11 cellular contexts compared by ENCODE assay signal in genomic region chrX:104913348-104913747, GRCh38.
DNase-seq lines count a peak whose midpoint lies in the region; ATAC-seq and TF ChIP-seq lines count a peak whose summit lies in the region.
"Had no signal": no experiment of that assay in that cellular context is flagged by ENCODE, and none has a peak within 500 bp of the region (broad histone marks: within the 10 kb centered on the region; RNA-seq: fewer than 3 reads in every experiment).

No MANE protein-coding gene starts in this region.

- H3K27ac Mint-ChIP-seq in MCF 10A (ENCODE audit: low read depth, unreplicated experiment), result no peak overlapping the region
- no peak overlapping the region for H3K27ac Mint-ChIP-seq in type B pancreatic cell
- H3K27ac Mint-ChIP-seq in CD4-positive, alpha-beta memory T cell, result no peak overlapping the region

- TF ChIP-seq POLR2A in breast epithelium (IDR thresholded peaks at IDR 0.05), result no peak

- POLR2A ChIA-PET in MCF 10A (lab: Yijun Ruan, JAX), result interaction anchor here (0.7 kb wide), 1 partner anchor 206 kb away, joined by 3 read pairs; no protein-coding TSS in a partner anchor
- POLR2A ChIA-PET in CD4-positive, alpha-beta memory T cell (lab: Charles Lee; ENCODE audit: partially characterized antibody), result no interaction called here

- peak; percentile 33 for DNase-seq in MCF 10A (ENCODE audit: unreplicated experiment)
- no peak for DNase-seq in breast epithelium (ENCODE audit: low spot score in 2 of 2)
- DNase-seq in RWPE2 (ENCODE audit: low spot score), result no peak
- peak in 1 of 2 donors; percentile 12 for DNase-seq in foreskin keratinocyte
- no peak for DNase-seq in type B pancreatic cell (ENCODE audit: extremely low spot score, unreplicated experiment)
- no peak for DNase-seq in CD4-positive, alpha-beta memory T cell
- no peak for DNase-seq in activated CD4-positive, alpha-beta T cell treated with anti-CD3 and anti-CD28 coated beads, Interleukin-2, amount 50 U/mL, for 4 hours
- DNase-seq in effector CD8-positive, alpha-beta T cell (lab: John Stamatoyannopoulos, UW), result no peak
- DNase-seq: MG63, pancreas had no signal

- H3K4me3 Mint-ChIP-seq in MCF 10A (ENCODE audit: unreplicated experiment), result no peak overlapping the region
- no peak overlapping the region for H3K4me3 Mint-ChIP-seq in type B pancreatic cell
- no peak overlapping the region for H3K4me3 Mint-ChIP-seq in CD4-positive, alpha-beta memory T cell

- ATAC-seq in RWPE2 (ENCODE audit: low read depth) (peak; percentile 40; the same call in 2 of the 3 replicates), foreskin keratinocyte (no peak)

- H3K36me3 Mint-ChIP-seq in MCF 10A (ENCODE audit: insufficient read depth, unreplicated experiment), result no peaks in the 10 kb centered on the region
- H3K36me3 Mint-ChIP-seq in type B pancreatic cell, result no peaks in the 10 kb centered on the region
- H3K36me3 Mint-ChIP-seq in CD4-positive, alpha-beta memory T cell, result no peaks in the 10 kb centered on the region

- H3K9me3 ChIP-seq in breast epithelium (no peaks in the 10 kb centered on the region), RWPE2 (ENCODE audit: severe bottlenecking) (no peaks in the 10 kb centered on the region)
- H3K9me3 ChIP-seq in CD4-positive, alpha-beta memory T cell (ENCODE audit: control insufficient read depth in 1 of 2, low read length in 2 of 2), result no peaks in the 10 kb centered on the region
- H3K9me3 ChIP-seq: BLaER1, MG63, pancreas had no signal

- H3K4me1 Mint-ChIP-seq in MCF 10A (ENCODE audit: insufficient read depth, unreplicated experiment) (no peaks in the 10 kb centered on the region), type B pancreatic cell (ENCODE audit: unreplicated experiment) (no peaks in the 10 kb centered on the region)
- H3K4me1 Mint-ChIP-seq in CD4-positive, alpha-beta memory T cell, result no peaks in the 10 kb centered on the region

- TF ChIP-seq CTCF in MCF 10A (IDR thresholded peaks at IDR 0.05; ENCODE audit: unreplicated experiment), result peak; percentile 51
- TF ChIP-seq CTCF in breast epithelium (IDR thresholded peaks at IDR 0.05), result no peak
- peak; percentile 49 for TF ChIP-seq CTCF in RWPE2 (IDR thresholded peaks at IDR 0.05; ENCODE audit: poor library complexity, severe bottlenecking)
- TF ChIP-seq CTCF in foreskin keratinocyte (conservative IDR thresholded peaks at IDR 0.05), result peak; percentile 56
- TF ChIP-seq CTCF in type B pancreatic cell (conservative IDR thresholded peaks at IDR 0.05), result peak; percentile 70

- H3K4me3 ChIP-seq in breast epithelium (no peak overlapping the region), RWPE2 (ENCODE audit: severe bottlenecking) (no peak overlapping the region)
- no peak overlapping the region for H3K4me3 ChIP-seq in CD4-positive, alpha-beta memory T cell (ENCODE audit: low read length in 2 of 2)
- H3K4me3 ChIP-seq: BLaER1, MG63, pancreas had no signal

- H3K27me3 ChIP-seq in breast epithelium, result peaks cover 0 to 20% of the 10 kb centered on the region in 2 donors
- no peaks in the 10 kb centered on the region for H3K27me3 ChIP-seq in RWPE2 (ENCODE audit: insufficient read depth, poor library complexity, severe bottlenecking)
- no peaks in the 10 kb centered on the region for H3K27me3 ChIP-seq in foreskin keratinocyte
- H3K27me3 ChIP-seq in CD4-positive, alpha-beta memory T cell (ENCODE audit: insufficient read depth, low read length), result no peaks in the 10 kb centered on the region
- H3K27me3 ChIP-seq: BLaER1, MG63 had no signal

- H3K27ac ChIP-seq in breast epithelium (no peak overlapping the region), RWPE2 (ENCODE audit: poor library complexity, severe bottlenecking) (no peak overlapping the region), foreskin keratinocyte (no peak overlapping the region)
- H3K27ac ChIP-seq in CD4-positive, alpha-beta memory T cell (ENCODE audit: low read depth, low read length), result no peak overlapping the region
- H3K27ac ChIP-seq: BLaER1, pancreas had no signal

- CTCF ChIA-PET in MCF 10A (lab: Yijun Ruan, JAX), result interaction anchor here (0.8 to 1.4 kb wide), 12 partner anchors 10 to 598 kb away, joined by 3 to 7 read pairs (median 3); no protein-coding TSS in a partner anchor
- CTCF ChIA-PET in CD4-positive, alpha-beta memory T cell (lab: Charles Lee; ENCODE audit: partially characterized antibody), result interaction anchor here (1.0 to 1.1 kb wide), 2 partner anchors 9 to 12 kb away, joined by 3 to 4 read pairs; no protein-coding TSS in a partner anchor

- H3K9me3 Mint-ChIP-seq in MCF 10A (ENCODE audit: unreplicated experiment) (peaks cover 7% of the 10 kb centered on the region), type B pancreatic cell (no peaks in the 10 kb centered on the region)
- peaks cover 0 to 2% (median 0%) of the 10 kb centered on the region in 8 donors for H3K9me3 Mint-ChIP-seq in CD4-positive, alpha-beta memory T cell

- H3K4me1 ChIP-seq in breast epithelium, result no peaks in the 10 kb centered on the region
- no peaks in the 10 kb centered on the region for H3K4me1 ChIP-seq in RWPE2 (ENCODE audit: insufficient read depth, poor library complexity, severe bottlenecking)
- no peaks in the 10 kb centered on the region for H3K4me1 ChIP-seq in foreskin keratinocyte
- no peaks in the 10 kb centered on the region for H3K4me1 ChIP-seq in CD4-positive, alpha-beta memory T cell (ENCODE audit: insufficient read depth, low read length)
- H3K4me1 ChIP-seq: BLaER1, pancreas had no signal

- no TSS peak for BruUV-seq in MCF 10A (replicated peaks; lab: Mats Ljungman, UMichigan)

- no peaks in the 10 kb centered on the region for H3K36me3 ChIP-seq in breast epithelium
- no peaks in the 10 kb centered on the region for H3K36me3 ChIP-seq in RWPE2 (ENCODE audit: low read depth)
- no peaks in the 10 kb centered on the region for H3K36me3 ChIP-seq in CD4-positive, alpha-beta memory T cell (ENCODE audit: insufficient read depth, low read length)
- H3K36me3 ChIP-seq: BLaER1, MG63, pancreas had no signal

- H3K27me3 Mint-ChIP-seq in MCF 10A (ENCODE audit: insufficient read depth, unreplicated experiment) (peaks cover 31% of the 10 kb centered on the region), type B pancreatic cell (no peaks in the 10 kb centered on the region)
- no peaks in the 10 kb centered on the region for H3K27me3 Mint-ChIP-seq in CD4-positive, alpha-beta memory T cell

- intact Hi-C loops in MCF 10A (cut with micrococcal nuclease) (no loop called here), breast epithelium (cut with DNase I; ENCODE audit: low total_unique reads) (no loop called here)
- intact Hi-C loops in CD4-positive, alpha-beta memory T cell (cut with micrococcal nuclease), result no loop called here

Comparison
In these comparisons a context has a peak if more than half of its experiments do, and no peak if none do; other contexts are left out.
1. CTCF ChIP-seq: peak in MCF 10A (single experiment), RWPE2 (single experiment), foreskin keratinocyte (single experiment) and type B pancreatic cell (single experiment); none in breast epithelium (0 of 3).